Comparison of ENCODE assay signal across 1 cellular context in the genomic region with DNA sequence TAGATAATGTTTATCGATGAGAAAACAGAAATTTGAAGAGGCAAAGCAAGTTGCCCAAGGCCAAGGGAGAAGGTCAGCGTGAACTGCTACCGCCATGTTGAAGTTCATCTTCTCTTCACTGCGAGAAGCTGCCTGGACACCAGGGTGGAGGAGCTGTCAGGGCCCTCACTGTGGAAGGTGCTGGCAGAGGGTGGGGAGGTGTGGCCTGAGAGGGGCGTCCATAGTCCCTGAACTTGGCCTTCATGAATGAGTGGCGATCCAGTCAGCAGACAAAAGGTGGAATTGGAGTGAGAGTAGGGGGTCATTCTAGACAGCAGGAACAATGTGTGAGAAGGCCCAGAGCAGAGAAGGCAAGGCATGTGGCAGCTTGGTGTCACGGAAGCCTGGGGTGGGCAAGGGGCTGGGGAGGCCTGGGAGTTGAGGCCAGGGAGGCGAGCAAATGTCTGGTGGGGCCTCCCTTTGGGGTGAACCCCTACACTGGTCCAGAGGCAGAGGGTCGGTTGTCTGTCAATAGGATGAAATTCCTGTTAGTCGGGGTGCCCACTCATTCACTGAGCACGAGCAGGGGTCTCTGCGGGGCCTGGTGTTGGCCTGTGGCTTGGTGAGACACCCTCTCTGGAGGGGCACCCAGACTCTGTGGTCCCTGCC.
TF ChIP-seq lines count a peak whose summit lies in the region.

No MANE protein-coding gene starts in this region.

TF ChIP-seq in IMR-90, 13 proteins besides CTCF, POLR2A, EP300 and RAD21 (continued from another document):
- no peak for TF ChIP-seq RCOR1 (IDR thresholded peaks at IDR 0.05; ENCODE audit: insufficient replicate concordance, low read length)
- no peak for TF ChIP-seq SMC3 (IDR thresholded peaks at IDR 0.05; ENCODE audit: low read depth, low read length)
- TF ChIP-seq, protein P1, sequence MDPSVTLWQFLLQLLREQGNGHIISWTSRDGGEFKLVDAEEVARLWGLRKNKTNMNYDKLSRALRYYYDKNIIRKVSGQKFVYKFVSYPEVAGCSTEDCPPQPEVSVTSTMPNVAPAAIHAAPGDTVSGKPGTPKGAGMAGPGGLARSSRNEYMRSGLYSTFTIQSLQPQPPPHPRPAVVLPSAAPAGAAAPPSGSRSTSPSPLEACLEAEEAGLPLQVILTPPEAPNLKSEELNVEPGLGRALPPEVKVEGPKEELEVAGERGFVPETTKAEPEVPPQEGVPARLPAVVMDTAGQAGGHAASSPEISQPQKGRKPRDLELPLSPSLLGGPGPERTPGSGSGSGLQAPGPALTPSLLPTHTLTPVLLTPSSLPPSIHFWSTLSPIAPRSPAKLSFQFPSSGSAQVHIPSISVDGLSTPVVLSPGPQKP (IDR thresholded peaks at IDR 0.05; ENCODE audit: borderline replicate concordance, low read depth, low read length): no peak
- TF ChIP-seq MAZ (IDR thresholded peaks at IDR 0.05; ENCODE audit: borderline replicate concordance, low read depth, low read length): no peak
- TF ChIP-seq CEBPB (IDR thresholded peaks at IDR 0.05; ENCODE audit: low read depth, low read length): no peak
- no peak for TF ChIP-seq CHD1 (IDR thresholded peaks at IDR 0.05; ENCODE audit: low read depth, low read length)
- TF ChIP-seq RFX5 (IDR thresholded peaks at IDR 0.05; ENCODE audit: low read depth, low read length): no peak
